Comparison of ENCODE assay signal across 8 cellular contexts in genomic region chr10:46022978-46023702, GRCh38. TPM values are rescaled to one million over a fixed set of nuclear protein-coding genes. Genes with fewer than 3 reads are reported as not detected.
A peak's percentile ranks its signal among the peaks of the same experiment; 100 is the strongest.
DNase-seq lines count a peak whose midpoint lies in the region; ATAC-seq, FAIRE-seq and TF ChIP-seq lines count a peak whose summit lies in the region.

No MANE protein-coding gene starts in this region.

- POLR2A ChIA-PET in activated B cell treated with CpG ODN at 0.5 μM for 24 hours (lab: Charles Lee) = interaction anchor here (0.9 kb wide), 1 partner anchor 770 kb away, joined by 3 read pairs; no protein-coding TSS in a partner anchor

- ATAC-seq in HG02642 (IDR thresholded peaks at IDR 0.05; ENCODE audit: poor library complexity, unreplicated experiment) (peak; percentile 93), activated B cell treated with CpG ODN at 0.5 μM for 24 hours (ENCODE audit: low read depth) (peak; percentile 94)

- H3K4me1 ChIP-seq in spleen = peaks cover 52 to 100% (median 97%) of the 10 kb centered on the region in 6 donors

- no peaks in the 10 kb centered on the region for H3K9me3 Mint-ChIP-seq in activated B cell treated with CpG ODN at 0.5 μM for 24 hours

- 2 to 12% (median 4%) methylated on average over 17 to 49 of the region's 49 CpGs for WGBS in spleen, 5 donors

- FAIRE-seq in GM12892 (lab: Jason Lieb, UNC) = no peak

- H3K27ac Mint-ChIP-seq in activated B cell treated with CpG ODN at 0.5 μM for 24 hours = peak overlapping the region; percentile 53

- CTCF ChIA-PET in activated B cell treated with CpG ODN at 0.5 μM for 24 hours (lab: Charles Lee) = interaction anchor here (0.5 to 0.6 kb wide), 2 partner anchors 376 to 788 kb away, joined by 3 read pairs; no protein-coding TSS in a partner anchor

- H3K4me3 Mint-ChIP-seq in activated B cell treated with CpG ODN at 0.5 μM for 24 hours = peak overlapping the region; percentile 87

- H3K4me3 ChIP-seq in cardiac fibroblast (replicated peaks in 1 of 2; ENCODE audit: low read depth in 2 of 2, low read length in 2 of 2) (peak overlapping the region; percentile 63 to 71), spleen (peak overlapping the region; percentile 46 to 76 (median 51))

- no peaks in the 10 kb centered on the region for H3K27me3 ChIP-seq in spleen (replicated peaks in 1 of 7)

- TF ChIP-seq CTCF in activated B cell treated with CpG ODN at 0.5 μM for 24 hours (IDR thresholded peaks at IDR 0.05) (no peak), cardiac fibroblast (IDR thresholded peaks at IDR 0.05; ENCODE audit: low read depth, low read length) (peak; percentile 36), spleen (IDR thresholded peaks at IDR 0.05 in 8 of 11, conservative IDR thresholded peaks at IDR 0.05 in 3 of 11) (peak in 7 of 11 experiments; percentile 14 to 55 (median 34))

- peak overlapping the region; percentile 64 to 95 (median 92) for H3K27ac ChIP-seq in spleen

- peaks cover 9% of the 10 kb centered on the region for H3K36me3 Mint-ChIP-seq in activated B cell treated with CpG ODN at 0.5 μM for 24 hours (ENCODE audit: low read depth)

- no peaks in the 10 kb centered on the region for H3K27me3 Mint-ChIP-seq in activated B cell treated with CpG ODN at 0.5 μM for 24 hours

- DNase-seq in GM12892 (ENCODE audit: insufficient read length) = peak; percentile 71
- peak; percentile 78 for DNase-seq in NCI-H146 (lab: John Stamatoyannopoulos, UW)
- peak; percentile 71 for DNase-seq in activated B cell treated with CpG ODN at 0.5 μM for 24 hours
- DNase-seq in cardiac fibroblast (ENCODE audit: low read depth in 2 of 2) = peak; percentile 90 to 96
- DNase-seq in iris pigment epithelial cell (ENCODE audit: low read depth) = peak; percentile 95
- peak; percentile 98 for DNase-seq in spleen
- no peak for DNase-seq in NCI-H446 (lab: John Stamatoyannopoulos, UW)

- peak; percentile 61; the same call in 1 of the 2 replicates for TF ChIP-seq POLR2A in GM12892 (IDR thresholded peaks at IDR 0.05; ENCODE audit: low read depth, low read length)
- TF ChIP-seq POLR2A in spleen (IDR thresholded peaks at IDR 0.05) = peak in 1 of 3 donors; percentile 64

- intact Hi-C loops in activated B cell treated with CpG ODN at 0.5 μM for 24 hours (cut with micrococcal nuclease) = loop anchor here (2.0 to 10.0 kb wide), 3 partner anchors 50 to 648 kb away; partner anchors contain the start of genes ALOX5 and TIMM23
- intact Hi-C loops in spleen (cut with DNase I; ENCODE audit: low total_unique reads) = no loop called here

- peaks cover 80% of the 10 kb centered on the region for H3K4me1 Mint-ChIP-seq in activated B cell treated with CpG ODN at 0.5 μM for 24 hours

- H3K9me3 ChIP-seq in spleen = no peaks in the 10 kb centered on the region

- H3K36me3 ChIP-seq in spleen = peaks cover 0 to 17% (median 0%) of the 10 kb centered on the region in 6 donors

RNA-seq across cellular contexts. Expression of gene NCOA4, which starts 7.3 kb away (rescaled TPM):
- 65.1 TPM for polyA plus RNA-seq in GM12892 (2012; ENCODE audit: missing spikeins)
- total RNA-seq in activated B cell treated with CpG ODN at 0.5 μM for 24 hours (94.5 and 94.9 TPM in 2 replicates), spleen (100 to 1,000 TPM; 196 to 352 (median 292) TPM)
- 10 to 100 TPM; 39.3 to 91.2 (median 63.6) TPM for polyA plus RNA-seq in spleen

RNA-seq across cellular contexts. Expression of gene MSMB, which starts 22.9 kb away (rescaled TPM):
- polyA plus RNA-seq in GM12892 (2012; ENCODE audit: missing spikeins) = not detected
- total RNA-seq in activated B cell treated with CpG ODN at 0.5 μM for 24 hours (not detected in 2 replicates), spleen (not detected)
- not detected for polyA plus RNA-seq in spleen

RNA-seq across cellular contexts. Expression of gene TIMM23, which starts 50.9 kb away (rescaled TPM):
- 92.3 TPM for polyA plus RNA-seq in GM12892 (2012; ENCODE audit: missing spikeins)
- total RNA-seq in activated B cell treated with CpG ODN at 0.5 μM for 24 hours (47.2 and 50.1 TPM in 2 replicates), spleen (10 to 100 TPM; 29.9 to 56.2 (median 35.0) TPM)
- polyA plus RNA-seq in spleen = 10 to 100 TPM; 38.5 to 49.6 (median 47.7) TPM

Comparison
In these comparisons a context has a peak if more than half of its experiments do, and no peak if none do; other contexts are left out.
1. DNase-seq: peak in GM12892 (single experiment), NCI-H146 (single experiment), activated B cell treated with CpG ODN at 0.5 μM for 24 hours (single experiment), cardiac fibroblast (2 of 2), iris pigment epithelial cell (single experiment) and spleen (single experiment); none in NCI-H446 (0 of 2).